In genomic region chr19:13831560-13832056, GRCh38 we compare ENCODE assay signal across 19 cellular contexts. TPM values are rescaled to one million over a fixed set of nuclear protein-coding genes. Genes with fewer than 3 reads are reported as not detected.
A peak's percentile ranks its signal among the peaks of the same experiment; 100 is the strongest.
DNase-seq lines count a peak whose midpoint lies in the region; ATAC-seq and TF ChIP-seq lines count a peak whose summit lies in the region.
"Had no signal": no experiment of that assay in that cellular context is flagged by ENCODE, and none has a peak within 500 bp of the region (broad histone marks: within the 10 kb centered on the region; RNA-seq: fewer than 3 reads in every experiment).

No MANE protein-coding gene starts in this region.

- H3K9me3 ChIP-seq in endodermal cell (ENCODE audit: control insufficient read depth, low read length), result no peaks in the 10 kb centered on the region
- H3K9me3 ChIP-seq: gastrocnemius medialis, vagina had no signal

- H3K36me3 ChIP-seq in endodermal cell (ENCODE audit: control insufficient read depth, insufficient read depth, low read length), result peaks cover 2% of the 10 kb centered on the region

- WGBS in endodermal cell (ENCODE audit: insufficient coverage in 1 of 2, insufficient read length in 1 of 2), 2 experiments, result 92 to 97% methylated on average over 9 to 12 of the region's 12 CpGs

- no peaks in the 10 kb centered on the region for H3K9me3 Mint-ChIP-seq in activated naive CD4-positive, alpha-beta T cell treated with anti-CD3 and anti-CD28 coated beads, Interleukin-2, amount 50 U/mL, for 72 hours
- no peaks in the 10 kb centered on the region for H3K9me3 Mint-ChIP-seq in endodermal cell
- no peaks in the 10 kb centered on the region for H3K9me3 Mint-ChIP-seq in stimulated activated effector memory CD8-positive, alpha-beta T cell treated with anti-CD3 and anti-CD28 coated beads, Interleukin-12 subunit alpha, Interleukin-12 subunit beta, amount 100 ng/mL, for 72 hours
- H3K9me3 Mint-ChIP-seq: activated B cell treated with CpG ODN at 0.5 μM for 24 hours had no signal

- no peak overlapping the region for H3K4me3 ChIP-seq in endodermal cell (ENCODE audit: low read length)
- H3K4me3 ChIP-seq: gastrocnemius medialis, vagina had no signal

- H3K27me3 ChIP-seq in endodermal cell (ENCODE audit: control insufficient read depth, insufficient read depth, low read length, poor library complexity, severe bottlenecking), result no peaks in the 10 kb centered on the region
- H3K27me3 ChIP-seq: gastrocnemius medialis, vagina had no signal

- no peak for DNase-seq in activated naive CD4-positive, alpha-beta T cell treated with anti-CD3 and anti-CD28 coated beads, Interleukin-2, amount 50 U/mL, for 72 hours (ENCODE audit: low spot score in 2 of 2)
- no peak for DNase-seq in activated naive CD4-positive, alpha-beta T cell treated with Interleukin-2 at 50 U/mL for 16 hours
- DNase-seq in endodermal cell (no peak), SHP77 treated with DMSO at 0.1 percent for 48 hours (lab: John Stamatoyannopoulos, UW) (no peak), COR-L47 (lab: John Stamatoyannopoulos, UW) (no peak), NCI-H446 (lab: John Stamatoyannopoulos, UW) (no peak)
- no peak for DNase-seq in stimulated activated effector memory CD8-positive, alpha-beta T cell treated with anti-CD3 and anti-CD28 coated beads, Interleukin-12 subunit alpha, Interleukin-12 subunit beta, amount 100 ng/mL, for 72 hours (ENCODE audit: low spot score in 2 of 2)
- DNase-seq: activated B cell treated with CpG ODN at 0.5 μM for 24 hours; gastrocnemius medialis; GOT3; KG1; NCI-H1436; NCI-H524; OCI-M1; stimulated activated naive CD4-positive, alpha-beta T cell had no signal

- no peak for ATAC-seq in activated naive CD4-positive, alpha-beta T cell treated with anti-CD3 and anti-CD28 coated beads, Interleukin-2, amount 50 U/mL, for 72 hours
- ATAC-seq in stimulated activated effector memory CD8-positive, alpha-beta T cell treated with anti-CD3 and anti-CD28 coated beads, Interleukin-12 subunit alpha, Interleukin-12 subunit beta, amount 100 ng/mL, for 72 hours, result no peak
- ATAC-seq: gastrocnemius medialis had no signal

- peaks cover 8% of the 10 kb centered on the region for H3K4me1 Mint-ChIP-seq in endodermal cell
- H3K4me1 Mint-ChIP-seq in stimulated activated effector memory CD8-positive, alpha-beta T cell treated with anti-CD3 and anti-CD28 coated beads, Interleukin-12 subunit alpha, Interleukin-12 subunit beta, amount 100 ng/mL, for 72 hours, result peaks cover 32% of the 10 kb centered on the region

- H3K4me1 ChIP-seq in endodermal cell (ENCODE audit: control insufficient read depth, insufficient read depth, low read length), result no peaks in the 10 kb centered on the region

- H3K27ac Mint-ChIP-seq in activated naive CD4-positive, alpha-beta T cell treated with anti-CD3 and anti-CD28 coated beads, Interleukin-2, amount 50 U/mL, for 72 hours, result peak overlapping the region; percentile 73 to 98
- peak overlapping the region; percentile 10 for H3K27ac Mint-ChIP-seq in endodermal cell
- peak overlapping the region; percentile 38 for H3K27ac Mint-ChIP-seq in stimulated activated effector memory CD8-positive, alpha-beta T cell treated with anti-CD3 and anti-CD28 coated beads, Interleukin-12 subunit alpha, Interleukin-12 subunit beta, amount 100 ng/mL, for 72 hours
- H3K27ac Mint-ChIP-seq: activated B cell treated with CpG ODN at 0.5 μM for 24 hours had no signal

- TF ChIP-seq CTCF in endodermal cell (conservative IDR thresholded peaks at IDR 0.05), result no peak

- H3K27me3 Mint-ChIP-seq in endodermal cell (ENCODE audit: insufficient read depth), result no peaks in the 10 kb centered on the region
- H3K27me3 Mint-ChIP-seq: activated B cell treated with CpG ODN at 0.5 μM for 24 hours had no signal

- no peak overlapping the region for H3K27ac ChIP-seq in endodermal cell (ENCODE audit: low read depth, low read length)
- H3K27ac ChIP-seq: vagina had no signal

- no peak overlapping the region for H3K4me3 Mint-ChIP-seq in endodermal cell
- H3K4me3 Mint-ChIP-seq in stimulated activated effector memory CD8-positive, alpha-beta T cell treated with anti-CD3 and anti-CD28 coated beads, Interleukin-12 subunit alpha, Interleukin-12 subunit beta, amount 100 ng/mL, for 72 hours, result no peak overlapping the region
- H3K4me3 Mint-ChIP-seq: activated B cell treated with CpG ODN at 0.5 μM for 24 hours had no signal

- H3K9ac ChIP-seq in endodermal cell (ENCODE audit: extremely low read depth, low read length, poor library complexity, severe bottlenecking), result no peak overlapping the region

- H3K36me3 Mint-ChIP-seq in activated naive CD4-positive, alpha-beta T cell treated with anti-CD3 and anti-CD28 coated beads, Interleukin-2, amount 50 U/mL, for 72 hours, result no peaks in the 10 kb centered on the region
- H3K36me3 Mint-ChIP-seq in endodermal cell (ENCODE audit: low read depth), result peaks cover 40% of the 10 kb centered on the region
- peaks cover 90% of the 10 kb centered on the region for H3K36me3 Mint-ChIP-seq in stimulated activated effector memory CD8-positive, alpha-beta T cell treated with anti-CD3 and anti-CD28 coated beads, Interleukin-12 subunit alpha, Interleukin-12 subunit beta, amount 100 ng/mL, for 72 hours

TF ChIP-seq in PFSK-1, 5 proteins besides CTCF, POLR2A, EP300 and RAD21:
- no peak for TF ChIP-seq REST (IDR thresholded peaks at IDR 0.05; ENCODE audit: insufficient read depth in 1 of 2, low read depth in 2 of 2, low read length in 2 of 2)
- no peak for TF ChIP-seq TAF1 (IDR thresholded peaks at IDR 0.05; ENCODE audit: borderline replicate concordance, insufficient read depth, low read length)
- TF ChIP-seq POLR2AphosphoS5 (IDR thresholded peaks at IDR 0.05; ENCODE audit: low read depth, low read length), result peak; percentile 40; the same call in 1 of the 2 replicates
- TF ChIP-seq FOXP2 (optimal IDR thresholded peaks at IDR 0.05; ENCODE audit: borderline replicate concordance, extremely low read depth, extremely low read length, insufficient read depth), result no peak
- TF ChIP-seq SIN3A (IDR thresholded peaks at IDR 0.05; ENCODE audit: borderline replicate concordance, insufficient read depth, low read length), result no peak

RNA-seq across cellular contexts. Expression of gene ZSWIM4, which starts 36.4 kb away (rescaled TPM):
- total RNA-seq in activated naive CD4-positive, alpha-beta T cell treated with anti-CD3 and anti-CD28 coated beads, Interleukin-2, amount 50 U/mL, for 72 hours, result 1 to 10 TPM; 6.3 to 8.8 TPM
- 31.2 TPM for polyA plus RNA-seq in PFSK-1 (2012; ENCODE audit: insufficient read length, low read depth)
- 10 to 100 TPM; 30.0 to 41.9 TPM for total RNA-seq in endodermal cell
- 22.9 TPM for polyA plus RNA-seq in endodermal cell (2013, experiment 1 of 2)
- 20.7 TPM for polyA plus RNA-seq in endodermal cell (2013, experiment 2 of 2)

RNA-seq across cellular contexts. Expression of gene NANOS3, which starts 45.3 kb away (rescaled TPM):
- under 1 TPM; 0.88 to 0.98 TPM for total RNA-seq in activated naive CD4-positive, alpha-beta T cell treated with anti-CD3 and anti-CD28 coated beads, Interleukin-2, amount 50 U/mL, for 72 hours
- 4.2 TPM for polyA plus RNA-seq in PFSK-1 (2012; ENCODE audit: insufficient read length, low read depth)
- total RNA-seq in endodermal cell, result under 1 TPM in 1 of 2 donors, not detected in 1; 0.64 TPM
- 2.6 TPM for polyA plus RNA-seq in endodermal cell (2013, experiment 1 of 2)
- 2.0 TPM for polyA plus RNA-seq in endodermal cell (2013, experiment 2 of 2)
- total RNA-seq: activated B cell treated with CpG ODN at 0.5 μM for 24 hours, gastrocnemius medialis, omental fat pad, skeletal muscle tissue, vagina had no signal

RNA-seq across cellular contexts. Expression of gene C19orf53, which starts 57.4 kb away (rescaled TPM):
- total RNA-seq in activated naive CD4-positive, alpha-beta T cell treated with anti-CD3 and anti-CD28 coated beads, Interleukin-2, amount 50 U/mL, for 72 hours, result 100 to 1,000 TPM in 1 of 2 donors, 10 to 100 TPM in 1; 92.3 to 134 TPM
- polyA plus RNA-seq in PFSK-1 (2012; ENCODE audit: insufficient read length, low read depth), result 320 TPM
- 100 to 1,000 TPM; 106 to 114 TPM for total RNA-seq in endodermal cell
- 141 TPM for polyA plus RNA-seq in endodermal cell (2013, experiment 1 of 2)
- polyA plus RNA-seq in endodermal cell (2013, experiment 2 of 2), result 125 TPM

Comparison
In these comparisons a context has a peak if more than half of its experiments do, and no peak if none do; other contexts are left out.
1. H3K27ac Mint-ChIP-seq: peak in every context shown above with its lines; median percentile 86 in activated naive CD4-positive, alpha-beta T cell treated with anti-CD3 and anti-CD28 coated beads, Interleukin-2, amount 50 U/mL, for 72 hours; 38 in stimulated activated effector memory CD8-positive, alpha-beta T cell treated with anti-CD3 and anti-CD28 coated beads, Interleukin-12 subunit alpha, Interleukin-12 subunit beta, amount 100 ng/mL, for 72 hours; 10 in endodermal cell.